Comparison of ENCODE assay signal across 8 cellular contexts in the genomic region with DNA sequence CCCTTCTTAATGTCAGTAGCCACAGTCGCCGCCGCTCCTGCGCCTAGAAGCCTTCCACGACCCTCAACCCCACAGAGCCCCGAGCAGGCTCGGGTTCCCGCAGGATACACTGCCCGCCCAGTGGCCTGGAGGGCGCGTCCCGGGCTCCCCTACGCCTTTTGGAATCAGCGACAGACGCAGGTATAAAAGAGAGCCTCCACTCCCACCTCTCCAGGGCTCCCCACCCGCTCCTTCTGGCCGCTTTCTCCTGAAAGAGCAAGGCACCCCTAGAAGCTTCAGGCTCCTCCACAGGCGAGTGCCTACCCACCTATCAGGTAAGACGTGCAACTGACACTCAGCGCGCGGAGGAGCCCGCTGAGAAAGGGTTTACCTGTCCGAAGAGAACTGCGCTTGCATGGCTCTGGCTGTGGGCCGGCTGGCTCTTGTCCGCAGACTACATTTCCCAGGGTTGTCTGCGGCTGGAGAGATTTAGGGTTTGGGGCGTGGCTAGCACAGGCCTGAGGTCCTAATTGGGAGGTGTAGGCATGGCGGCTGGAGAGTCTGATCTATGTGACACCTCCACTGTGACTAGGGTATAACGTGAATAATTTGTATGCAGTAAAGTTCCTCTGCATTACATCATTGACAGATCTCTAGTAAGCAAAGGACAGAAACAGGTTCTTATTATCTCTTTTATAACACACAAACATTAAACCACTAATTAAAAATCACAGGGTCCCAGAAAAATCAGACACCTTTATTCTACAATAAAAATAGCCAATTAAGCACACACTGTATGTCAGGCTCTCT. TPM values are rescaled to one million over a fixed set of nuclear protein-coding genes. Genes with fewer than 3 reads are reported as not detected.
DNase-seq lines count a peak whose midpoint lies in the region; ATAC-seq, FAIRE-seq and TF ChIP-seq lines count a peak whose summit lies in the region.

No MANE protein-coding gene starts in this region.

- no peak for TF ChIP-seq CTCF in neural cell (IDR thresholded peaks at IDR 0.05; ENCODE audit: poor library complexity, severe bottlenecking)

- H3K27me3 Mint-ChIP-seq in activated naive CD4-positive, alpha-beta T cell treated with anti-CD3 and anti-CD28 coated beads for 36 hours (ENCODE audit: low read depth), result no peaks in the 10 kb centered on the region

- peaks cover 23% of the 10 kb centered on the region for H3K27me3 ChIP-seq in neural cell (ENCODE audit: insufficient read depth, low read depth, low read length)

- no peak for TF ChIP-seq EP300 in neural cell (conservative IDR thresholded peaks at IDR 0.05; ENCODE audit: poor library complexity, severe bottlenecking)

- no peaks in the 10 kb centered on the region for H3K9me3 ChIP-seq in neural cell (ENCODE audit: low read length)

- H3K4me3 ChIP-seq in neural cell (ENCODE audit: low read length), result peak overlapping the region; percentile 58

- H3K27ac ChIP-seq in neural cell (ENCODE audit: low read length), result no peak overlapping the region

- intact Hi-C loops in activated naive CD4-positive, alpha-beta T cell treated with anti-CD3 and anti-CD28 coated beads for 36 hours (cut with micrococcal nuclease), result loop anchor here (1.0 to 5.0 kb wide), 5 partner anchors 13 to 377 kb away; a partner anchor contains a TSS

- ATAC-seq in HG03108 (IDR thresholded peaks at IDR 0.05; ENCODE audit: unreplicated experiment) (peak; percentile 87), HG03045 (IDR thresholded peaks at IDR 0.05; ENCODE audit: unreplicated experiment) (no peak)
- ATAC-seq in stimulated activated naive CD8-positive, alpha-beta T cell treated with anti-CD3 and anti-CD28 coated beads, Interleukin-15, Interleukin-2, amounts not matched to agents 100 U/mL and 50 U/mL, for 24 hours, result peak; percentile 99

- no peaks in the 10 kb centered on the region for H3K9me2 ChIP-seq in neural cell (ENCODE audit: insufficient read depth, low read length)

- CTCF ChIA-PET in activated naive CD4-positive, alpha-beta T cell treated with anti-CD3 and anti-CD28 coated beads for 36 hours (lab: Charles Lee), result no interaction called here

- H3K4me3 Mint-ChIP-seq in activated naive CD4-positive, alpha-beta T cell treated with anti-CD3 and anti-CD28 coated beads for 36 hours, result peak overlapping the region; percentile 82

- DNase-seq in DMS 273 treated with DMSO at 0.1 percent for 48 hours (lab: John Stamatoyannopoulos, UW) (peak; percentile 67), RPMI7951 (ENCODE audit: low read depth) (peak; percentile 72), frontal cortex (ENCODE audit: low spot score in 2 of 2) (peak; percentile 42 to 67)
- peak; percentile 89 for DNase-seq in activated naive CD4-positive, alpha-beta T cell treated with anti-CD3 and anti-CD28 coated beads for 36 hours
- peak; percentile 75 for DNase-seq in stimulated activated naive CD8-positive, alpha-beta T cell treated with anti-CD3 and anti-CD28 coated beads, Interleukin-15, Interleukin-2, amounts not matched to agents 100 U/mL and 50 U/mL, for 24 hours

- H3K36me3 Mint-ChIP-seq in activated naive CD4-positive, alpha-beta T cell treated with anti-CD3 and anti-CD28 coated beads for 36 hours (ENCODE audit: low read depth), result peaks cover 2% of the 10 kb centered on the region

- no peaks in the 10 kb centered on the region for H3K36me3 ChIP-seq in neural cell (ENCODE audit: insufficient read depth, low read length)

- H4K20me1 ChIP-seq in neural cell (ENCODE audit: insufficient read depth), result no peaks in the 10 kb centered on the region

- FAIRE-seq in frontal cortex (lab: Jason Lieb, UNC), result no peak

- no peak overlapping the region for H2AFZ ChIP-seq in neural cell (ENCODE audit: low read depth, low read length)

- peak overlapping the region; percentile 67 for H3K27ac Mint-ChIP-seq in activated naive CD4-positive, alpha-beta T cell treated with anti-CD3 and anti-CD28 coated beads for 36 hours

- no peak overlapping the region for H3K4me2 ChIP-seq in neural cell (ENCODE audit: low read length)

- H3K4me1 Mint-ChIP-seq in activated naive CD4-positive, alpha-beta T cell treated with anti-CD3 and anti-CD28 coated beads for 36 hours (ENCODE audit: low read depth), result peaks cover 18% of the 10 kb centered on the region

- no peaks in the 10 kb centered on the region for H3K79me2 ChIP-seq in neural cell (replicated peaks; ENCODE audit: insufficient read depth, low read length)

- H3K9me3 Mint-ChIP-seq in activated naive CD4-positive, alpha-beta T cell treated with anti-CD3 and anti-CD28 coated beads for 36 hours, result no peaks in the 10 kb centered on the region

- TF ChIP-seq RAD21 in neural cell (conservative IDR thresholded peaks at IDR 0.05), result no peak

- no peaks in the 10 kb centered on the region for H3F3A ChIP-seq in neural cell (ENCODE audit: insufficient read depth, low read length, poor library complexity, severe bottlenecking)

- no peak overlapping the region for H3K9ac ChIP-seq in neural cell (ENCODE audit: low read length)

TF ChIP-seq in neural cell, 6 proteins besides CTCF, POLR2A, EP300 and RAD21:
- TF ChIP-seq EZH2 (IDR thresholded peaks at IDR 0.05; ENCODE audit: borderline replicate concordance, insufficient read depth, low read length, poor library complexity, severe bottlenecking), result no peak
- no peak for TF ChIP-seq TAF1 (IDR thresholded peaks at IDR 0.05; ENCODE audit: low read depth)
- TF ChIP-seq SMC3 (conservative IDR thresholded peaks at IDR 0.05; ENCODE audit: poor library complexity), result no peak
- TF ChIP-seq, protein P1, sequence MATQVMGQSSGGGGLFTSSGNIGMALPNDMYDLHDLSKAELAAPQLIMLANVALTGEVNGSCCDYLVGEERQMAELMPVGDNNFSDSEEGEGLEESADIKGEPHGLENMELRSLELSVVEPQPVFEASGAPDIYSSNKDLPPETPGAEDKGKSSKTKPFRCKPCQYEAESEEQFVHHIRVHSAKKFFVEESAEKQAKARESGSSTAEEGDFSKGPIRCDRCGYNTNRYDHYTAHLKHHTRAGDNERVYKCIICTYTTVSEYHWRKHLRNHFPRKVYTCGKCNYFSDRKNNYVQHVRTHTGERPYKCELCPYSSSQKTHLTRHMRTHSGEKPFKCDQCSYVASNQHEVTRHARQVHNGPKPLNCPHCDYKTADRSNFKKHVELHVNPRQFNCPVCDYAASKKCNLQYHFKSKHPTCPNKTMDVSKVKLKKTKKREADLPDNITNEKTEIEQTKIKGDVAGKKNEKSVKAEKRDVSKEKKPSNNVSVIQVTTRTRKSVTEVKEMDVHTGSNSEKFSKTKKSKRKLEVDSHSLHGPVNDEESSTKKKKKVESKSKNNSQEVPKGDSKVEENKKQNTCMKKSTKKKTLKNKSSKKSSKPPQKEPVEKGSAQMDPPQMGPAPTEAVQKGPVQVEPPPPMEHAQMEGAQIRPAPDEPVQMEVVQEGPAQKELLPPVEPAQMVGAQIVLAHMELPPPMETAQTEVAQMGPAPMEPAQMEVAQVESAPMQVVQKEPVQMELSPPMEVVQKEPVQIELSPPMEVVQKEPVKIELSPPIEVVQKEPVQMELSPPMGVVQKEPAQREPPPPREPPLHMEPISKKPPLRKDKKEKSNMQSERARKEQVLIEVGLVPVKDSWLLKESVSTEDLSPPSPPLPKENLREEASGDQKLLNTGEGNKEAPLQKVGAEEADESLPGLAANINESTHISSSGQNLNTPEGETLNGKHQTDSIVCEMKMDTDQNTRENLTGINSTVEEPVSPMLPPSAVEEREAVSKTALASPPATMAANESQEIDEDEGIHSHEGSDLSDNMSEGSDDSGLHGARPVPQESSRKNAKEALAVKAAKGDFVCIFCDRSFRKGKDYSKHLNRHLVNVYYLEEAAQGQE (IDR thresholded peaks at IDR 0.05; ENCODE audit: borderline replicate concordance), result no peak
- no peak for TF ChIP-seq MXI1 (conservative IDR thresholded peaks at IDR 0.05; ENCODE audit: poor library complexity, severe bottlenecking)
- TF ChIP-seq POLR2AphosphoS5 (IDR thresholded peaks at IDR 0.05), result no peak

RNA-seq across cellular contexts. Expression of a gene that starts 13.5 kb away (rescaled TPM):
- 2.5 and 3.7 TPM in 2 replicates for total RNA-seq in RPMI7951 (2014; rRNA removed; shearing (Covaris generic))
- total RNA-seq in activated naive CD4-positive, alpha-beta T cell treated with anti-CD3 and anti-CD28 coated beads for 36 hours, result 1 to 10 TPM; 3.1 to 3.3 TPM
- 2.9 TPM for total RNA-seq in frontal cortex
- 2.5 and 2.9 TPM in 2 replicates for polyA plus RNA-seq in neural cell
- 4.6 and 5.3 TPM in 2 replicates for polyA minus RNA-seq in neural cell
